In the genomic region with DNA sequence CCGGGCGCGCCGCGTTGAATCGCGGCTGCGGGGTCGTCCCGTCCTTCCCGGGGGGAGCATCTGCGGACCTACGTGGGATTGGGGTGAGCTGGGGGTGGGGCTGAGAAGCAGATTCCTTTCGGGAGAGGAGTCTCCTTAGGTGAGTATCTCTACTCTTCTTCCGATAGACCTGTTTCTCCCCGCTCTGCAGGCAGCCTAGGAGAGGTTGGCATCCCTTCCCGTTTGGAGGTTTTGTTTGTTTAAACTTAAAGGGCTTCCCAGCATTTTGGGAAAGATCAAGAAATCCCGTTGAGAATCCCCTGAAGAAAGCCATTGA, we compare ENCODE assay signal across 7 cellular contexts. TPM values are rescaled to one million over a fixed set of nuclear protein-coding genes. Genes with fewer than 3 reads are reported as not detected.
DNase-seq lines count a peak whose midpoint lies in the region; ATAC-seq and TF ChIP-seq lines count a peak whose summit lies in the region.

No MANE protein-coding gene starts in this region.

- H3K9me3 Mint-ChIP-seq in T-cell: no peaks in the 10 kb centered on the region

- no peak for ATAC-seq in T-cell (replicated peaks in 1 of 4)
- no peak for ATAC-seq in HG02840 (IDR thresholded peaks at IDR 0.05; ENCODE audit: low FRiP score, unreplicated experiment)
- ATAC-seq in GM19395 (IDR thresholded peaks at IDR 0.05; ENCODE audit: unreplicated experiment): no peak

- H3K4me3 Mint-ChIP-seq in T-cell: peak overlapping the region; percentile 94 to 100 (median 95)

- H3K4me1 Mint-ChIP-seq in T-cell: peaks cover 20 to 37% (median 34%) of the 10 kb centered on the region in 3 donors

- in situ Hi-C loops in KBM-7 (cut with MboI; ENCODE audit: low pct_unique_long_range_greater_than_20kb, low sequenced_read_pairs): no loop called here

- no peak for TF ChIP-seq CTCF in right atrium auricular region (IDR thresholded peaks at IDR 0.05)

- H3K27ac Mint-ChIP-seq in T-cell: peak overlapping the region; percentile 97 to 100

- H3K4me3 ChIP-seq in H7 (ENCODE audit: insufficient read depth, low read depth, low read length) (peak overlapping the region; percentile 83), right atrium auricular region (peak overlapping the region; percentile 73 to 93), skin epidermis (peak overlapping the region; percentile 63 to 98 (median 79))

- CTCF ChIA-PET in T-cell (lab: Charles Lee): interaction anchor here in 1 of 2 donors (0.6 to 2.0 kb wide), 2 partner anchors 83 to 173 kb away, joined by 3 to 9 read pairs; a partner anchor contains a TSS

- H3K27me3 Mint-ChIP-seq in T-cell: no peaks in the 10 kb centered on the region

- POLR2A ChIA-PET in T-cell (lab: Charles Lee): interaction anchor here (0.6 kb wide), 4 partner anchors 64 to 1655 kb away, joined by 3 to 7 read pairs (median 5); no protein-coding TSS in a partner anchor

- H3K36me3 Mint-ChIP-seq in T-cell: peaks cover 9% of the 10 kb centered on the region

- no peaks in the 10 kb centered on the region for H3K27me3 ChIP-seq in H7 (ENCODE audit: control insufficient read depth, insufficient read depth, low read length)
- no peaks in the 10 kb centered on the region for H3K27me3 ChIP-seq in right atrium auricular region

- peaks cover 0 to 16% of the 10 kb centered on the region in 2 donors for H3K4me1 ChIP-seq in right atrium auricular region

- peak overlapping the region; percentile 80 to 82 for H3K27ac ChIP-seq in right atrium auricular region
- H3K27ac ChIP-seq in skin epidermis: peak overlapping the region in 20 of 21 experiments; percentile 43 to 93 (median 84)

- H3K9me3 ChIP-seq in right atrium auricular region: no peaks in the 10 kb centered on the region

- no peak for DNase-seq in H7
- no peak for DNase-seq in T-cell
- DNase-seq in right atrium auricular region (ENCODE audit: low spot score): no peak
- DNase-seq in KBM-7: no peak

- H3K36me3 ChIP-seq in H7 (replicated peaks; ENCODE audit: control insufficient read depth, insufficient read depth, low read length) (peaks cover 3% of the 10 kb centered on the region), right atrium auricular region (peaks cover 5% of the 10 kb centered on the region)

RNA-seq across cellular contexts. Expression of a gene that starts 0.4 kb away (rescaled TPM):
- 19.3 and 26.6 TPM in 2 replicates for total RNA-seq in H7 (2014; rRNA removed; shearing (Covaris generic))
- total RNA-seq in T-cell: 10 to 100 TPM; 15.4 to 36.2 (median 22.2) TPM
- total RNA-seq in right atrium auricular region: 10 to 100 TPM; 15.3 to 22.6 TPM

RNA-seq across cellular contexts. Expression of a gene that starts 0.8 kb away (rescaled TPM):
- total RNA-seq in H7 (2014; rRNA removed; shearing (Covaris generic)): 28.3 and 30.5 TPM in 2 replicates
- total RNA-seq in T-cell (10 to 100 TPM in 4 of 5 donors, 1 to 10 TPM in 1; 9.8 to 14.4 (median 12.3) TPM), right atrium auricular region (1 to 10 TPM; 5.3 to 7.1 TPM)
